21 cellular contexts compared by ENCODE assay signal in the genomic region with DNA sequence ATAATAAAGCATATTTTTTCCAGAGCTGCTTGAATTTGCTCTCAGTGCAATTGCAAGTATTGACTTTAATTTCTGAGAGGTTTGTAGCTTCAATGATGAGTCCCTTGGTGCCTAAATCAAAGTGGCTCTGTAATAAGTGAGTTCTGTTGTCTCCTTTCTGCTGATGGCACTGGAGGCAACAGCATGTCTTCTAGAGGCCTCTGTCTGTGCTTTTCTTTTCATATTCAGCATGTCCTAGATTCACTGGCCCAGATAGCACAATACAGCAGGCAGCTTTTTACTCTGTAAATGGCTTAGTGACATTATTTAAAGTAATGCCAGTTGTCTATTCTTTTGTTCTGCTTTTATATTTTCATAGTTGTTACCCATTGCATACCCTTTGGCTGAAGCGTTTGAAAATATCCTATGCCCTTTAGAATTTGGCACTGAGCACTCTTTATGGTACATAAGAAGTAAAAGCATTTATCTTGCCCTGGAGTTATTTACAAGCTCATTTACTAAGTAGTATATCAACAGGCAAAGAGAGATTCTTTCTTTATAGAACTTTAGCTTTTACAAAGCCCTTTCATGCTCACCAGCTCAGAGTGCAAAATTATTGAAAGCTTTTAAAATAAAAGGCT.
DNase-seq lines count a peak whose midpoint lies in the region; TF ChIP-seq lines count a peak whose summit lies in the region.
"Had no signal": no experiment of that assay in that cellular context is flagged by ENCODE, and none has a peak within 500 bp of the region (broad histone marks: within the 10 kb centered on the region; RNA-seq: fewer than 3 reads in every experiment).

No MANE protein-coding gene starts in this region.

- WGBS in smooth muscle cell (ENCODE audit: low lambda C conversion rate): 36% methylated on average over 1 of the region's 1 CpG
- WGBS in ovary, 3 donors: 75 to 97% (median 93%) methylated on average over 1 of the region's 1 CpG

- H3K9ac ChIP-seq in smooth muscle cell (ENCODE audit: low read depth): no peak overlapping the region
- H3K9ac ChIP-seq: BLaER1 had no signal

- H3K4me3 ChIP-seq in smooth muscle cell (no peak overlapping the region), A673 (ENCODE audit: low read depth, low read length, poor library complexity, severe bottlenecking) (no peak overlapping the region), ovary (no peak overlapping the region)
- H3K4me3 ChIP-seq: BLaER1, GM23338 had no signal

- no TSS peak for BruUV-seq in A673 (replicated peaks; lab: Mats Ljungman, UMichigan)

- H4K20me1 ChIP-seq in smooth muscle cell (ENCODE audit: low read depth): no peaks in the 10 kb centered on the region
- H4K20me1 ChIP-seq: BLaER1 had no signal

- POLR2A ChIA-PET in A673 (lab: Charles Lee; ENCODE audit: low non-redundant PET): no interaction called here

- DNase-seq in NCI-H2081 (lab: John Stamatoyannopoulos, UW) (peak; percentile 13 to 47), NCI-H2081 treated with DMSO at 0.1 percent for 48 hours (lab: John Stamatoyannopoulos, UW) (no peak), NCI-H69 (lab: John Stamatoyannopoulos, UW) (peak; percentile 62), foreskin melanocyte (peak; percentile 58), smooth muscle cell (lab: John Stamatoyannopoulos, UW; ENCODE audit: unreplicated experiment) (no peak), A673 (ENCODE audit: low spot score) (no peak), ovary (no peak), DMS 273 treated with DMSO at 0.1 percent for 48 hours (lab: John Stamatoyannopoulos, UW) (no peak)
- DNase-seq: 8988T; Calu3; CD4-positive, alpha-beta memory T cell; KBM-7; NCI-H1105; NCI-H2171; NCI-H446 treated with DMSO at 0.1 percent for 48 hours; NCI-H748 treated with DMSO at 0.1 percent for 48 hours; NK-92 treated with Interleukin-12 subunit alpha and Interleukin-12 subunit beta, amount 100 ng/mL, for 24 hours; OCI-M1; Right ventricle myocardium superior had no signal

- no peaks in the 10 kb centered on the region for H3F3A ChIP-seq in smooth muscle cell (ENCODE audit: low read depth)

- intact Hi-C loops in A673 (cut with micrococcal nuclease; ENCODE audit: unreplicated experiment) (no loop called here), ovary (cut with DNase I) (no loop called here)

- no peak for TF ChIP-seq CTCF in smooth muscle cell (IDR thresholded peaks at IDR 0.05; ENCODE audit: borderline replicate concordance, insufficient read depth, poor library complexity, severe bottlenecking)
- no peak for TF ChIP-seq CTCF in A673 (conservative IDR thresholded peaks at IDR 0.05; ENCODE audit: low read depth, low read length)
- no peak for TF ChIP-seq CTCF in ovary (IDR thresholded peaks at IDR 0.05)

- H3K79me2 ChIP-seq in smooth muscle cell (ENCODE audit: low read depth): no peaks in the 10 kb centered on the region

- CTCF ChIA-PET in A673 (lab: Charles Lee): no interaction called here

- H3K4me1 ChIP-seq in smooth muscle cell (ENCODE audit: low read depth) (no peaks in the 10 kb centered on the region), A673 (ENCODE audit: insufficient read depth, low read length, poor library complexity, severe bottlenecking) (no peaks in the 10 kb centered on the region), ovary (ENCODE audit: insufficient read depth) (no peaks in the 10 kb centered on the region)
- H3K4me1 ChIP-seq: BLaER1 had no signal

- H3K27ac ChIP-seq in smooth muscle cell (ENCODE audit: low read depth) (no peak overlapping the region), A673 (ENCODE audit: low read depth, low read length, poor library complexity, severe bottlenecking) (no peak overlapping the region), ovary (no peak overlapping the region)
- H3K27ac ChIP-seq: BLaER1 had no signal

- TF ChIP-seq POLR2A in ovary (IDR thresholded peaks at IDR 0.05): no peak

- H3K4me2 ChIP-seq in smooth muscle cell: no peak overlapping the region
- H3K4me2 ChIP-seq: BLaER1, GM23338 had no signal

- no peak for TF ChIP-seq EP300 in ovary (IDR thresholded peaks at IDR 0.05)

- peak overlapping the region; percentile 77 for H2AFZ ChIP-seq in smooth muscle cell (ENCODE audit: low read depth)
- H2AFZ ChIP-seq: GM23338 had no signal

- H3K27me3 ChIP-seq in smooth muscle cell (ENCODE audit: low read depth): no peaks in the 10 kb centered on the region
- no peaks in the 10 kb centered on the region for H3K27me3 ChIP-seq in A673 (replicated peaks; ENCODE audit: insufficient read depth, low read depth, low read length, poor library complexity)
- no peaks in the 10 kb centered on the region for H3K27me3 ChIP-seq in ovary
- H3K27me3 ChIP-seq: BLaER1 had no signal

- H3K9me3 ChIP-seq in smooth muscle cell (replicated peaks; ENCODE audit: low read depth): no peaks in the 10 kb centered on the region
- H3K9me3 ChIP-seq in A673 (ENCODE audit: low read depth, low read length, poor library complexity, severe bottlenecking): no peaks in the 10 kb centered on the region
- H3K9me3 ChIP-seq in ovary: no peaks in the 10 kb centered on the region
- H3K9me3 ChIP-seq: BLaER1 had no signal

- no peaks in the 10 kb centered on the region for H3K36me3 ChIP-seq in smooth muscle cell (ENCODE audit: low read depth)
- H3K36me3 ChIP-seq in A673 (ENCODE audit: insufficient read depth, low read length, poor library complexity, severe bottlenecking): no peaks in the 10 kb centered on the region
- no peaks in the 10 kb centered on the region for H3K36me3 ChIP-seq in ovary
- H3K36me3 ChIP-seq: BLaER1 had no signal

Comparison
In these comparisons a context has a peak if more than half of its experiments do, and no peak if none do; other contexts are left out.
1. DNase-seq: peak in NCI-H2081 (2 of 2), NCI-H69 (single experiment) and foreskin melanocyte (single experiment); none in NCI-H2081 treated with DMSO at 0.1 percent for 48 hours (single experiment), smooth muscle cell (single experiment), A673 (single experiment), ovary (0 of 5) and DMS 273 treated with DMSO at 0.1 percent for 48 hours (single experiment).